11 cellular contexts compared by ENCODE assay signal in genomic region chr6:37502703-37503485, GRCh38. TPM values are rescaled to one million over a fixed set of nuclear protein-coding genes. Genes with fewer than 3 reads are reported as not detected.
A peak's percentile ranks its signal among the peaks of the same experiment; 100 is the strongest.
DNase-seq lines count a peak whose midpoint lies in the region; ATAC-seq, FAIRE-seq and TF ChIP-seq lines count a peak whose summit lies in the region.
"Had no signal": no experiment of that assay in that cellular context is flagged by ENCODE, and none has a peak within 500 bp of the region (broad histone marks: within the 10 kb centered on the region; RNA-seq: fewer than 3 reads in every experiment).

No MANE protein-coding gene starts in this region.

- no peak overlapping the region for H2BK12ac ChIP-seq in H1 (ENCODE audit: low read depth, low read length)

- no peak for TF ChIP-seq RAD21 in H1 (IDR thresholded peaks at IDR 0.05 in 1 of 2, conservative IDR thresholded peaks at IDR 0.05 in 1 of 2; ENCODE audit: low read depth in 2 of 2, low read length in 2 of 2)

- H3K36me3 Mint-ChIP-seq in CD4-positive, CD25-positive, alpha-beta regulatory T cell = peaks cover 4% of the 10 kb centered on the region
- H3K36me3 Mint-ChIP-seq in T-helper 1 cell treated with Interleukin-12 subunit alpha and Interleukin-12 subunit beta and Interleukin-4 antibody, amounts not matched to agents 30 μg/mL and 1 μg/mL, for 36 hours (ENCODE audit: low read depth) = peaks cover 3% of the 10 kb centered on the region
- H3K36me3 Mint-ChIP-seq: mesothelial cell of epicardium had no signal

- H2BK20ac ChIP-seq in H1 (ENCODE audit: low read length) = no peak overlapping the region

- no peak overlapping the region for H4K91ac ChIP-seq in H1 (replicated peaks; ENCODE audit: insufficient read length, low read length)

- no peak overlapping the region for H3K9ac ChIP-seq in H1 (replicated peaks in 1 of 4; ENCODE audit: extremely low read depth in 1 of 4, low read depth in 3 of 4, low read length in 3 of 4)

- no peak overlapping the region for H2AFZ ChIP-seq in H1 (ENCODE audit: low read length)

- H3K23me2 ChIP-seq in H1 (ENCODE audit: low read depth, low read length) = peaks cover 4% of the 10 kb centered on the region

- H3K9me3 ChIP-seq in CD4-positive, CD25-positive, alpha-beta regulatory T cell (ENCODE audit: control insufficient read depth in 2 of 2, low read length in 2 of 2) = no peaks in the 10 kb centered on the region
- no peaks in the 10 kb centered on the region for H3K9me3 ChIP-seq in H1 (ENCODE audit: insufficient read depth in 2 of 2, low read depth in 1 of 2, low read length in 1 of 2)
- H3K9me3 ChIP-seq: vagina had no signal

- H3K36me3 ChIP-seq in CD4-positive, CD25-positive, alpha-beta regulatory T cell (ENCODE audit: control insufficient read depth, insufficient read depth, low read length) = no peaks in the 10 kb centered on the region
- no peaks in the 10 kb centered on the region for H3K36me3 ChIP-seq in H1 (ENCODE audit: control insufficient read depth in 2 of 4, insufficient read depth in 4 of 4, low read length in 3 of 4)
- H3K36me3 ChIP-seq: vagina had no signal

- H3K27me3 Mint-ChIP-seq in CD4-positive, CD25-positive, alpha-beta regulatory T cell = no peaks in the 10 kb centered on the region
- no peaks in the 10 kb centered on the region for H3K27me3 Mint-ChIP-seq in T-helper 1 cell treated with Interleukin-12 subunit alpha and Interleukin-12 subunit beta and Interleukin-4 antibody, amounts not matched to agents 30 μg/mL and 1 μg/mL, for 36 hours (ENCODE audit: low read depth)

- CTCF ChIA-PET in H1 (lab: Charles Lee; ENCODE audit: partially characterized antibody) = interaction anchor here (0.8 to 8.0 kb wide), 7 partner anchors 10 to 76 kb away, joined by 3 to 52 read pairs (median 4); no protein-coding TSS in a partner anchor

- peak overlapping the region; percentile 64 for H3K4me3 ChIP-seq in CD4-positive, CD25-positive, alpha-beta regulatory T cell (ENCODE audit: low read depth, low read length)
- H3K4me3 ChIP-seq in H1 (ENCODE audit: extremely low read depth in 1 of 4, insufficient read depth in 2 of 4, low read depth in 3 of 4, low read length in 4 of 4) (no peak overlapping the region), lower leg skin (ENCODE audit: low read depth, poor library complexity, severe bottlenecking) (no peak overlapping the region)
- H3K4me3 ChIP-seq: vagina had no signal

- TF ChIP-seq POLR2A in H1 (IDR thresholded peaks at IDR 0.05; ENCODE audit: control extremely low read depth in 1 of 2, low read depth in 2 of 2, low read length in 2 of 2) (no peak), lower leg skin (IDR thresholded peaks at IDR 0.05) (no peak)

- no peak overlapping the region for H3K14ac ChIP-seq in H1 (ENCODE audit: insufficient read length)

- no peak for TF ChIP-seq EP300 in H1 (IDR thresholded peaks at IDR 0.05; ENCODE audit: borderline replicate concordance in 1 of 2, low read depth in 2 of 2, low read length in 2 of 2)

- H2BK15ac ChIP-seq in H1 (ENCODE audit: low read length) = no peak overlapping the region

- H4K20me1 ChIP-seq in H1 (replicated peaks in 1 of 2; ENCODE audit: control insufficient read depth in 1 of 2, insufficient read depth in 2 of 2, low read length in 2 of 2) = no peaks in the 10 kb centered on the region

- H3K18ac ChIP-seq in H1 (ENCODE audit: extremely low read depth, low read length) = no peak overlapping the region

- H3K79me1 ChIP-seq in H1 (ENCODE audit: low read depth, low read length) = no peaks in the 10 kb centered on the region

- no peak overlapping the region; the same call in 1 of the 2 replicates for H2AK5ac ChIP-seq in H1 (ENCODE audit: low read depth, low read length)

- TF ChIP-seq CTCF in H1 (IDR thresholded peaks at IDR 0.05; ENCODE audit: control extremely low read depth in 1 of 3, insufficient read depth in 1 of 3, low read depth in 1 of 3, low read length in 3 of 3) (no peak), lower leg skin (IDR thresholded peaks at IDR 0.05) (no peak)

- H3K9me3 Mint-ChIP-seq in CD4-positive, CD25-positive, alpha-beta regulatory T cell = peaks cover 0 to 3% (median 0%) of the 10 kb centered on the region in 7 donors
- H3K9me3 Mint-ChIP-seq in T-helper 1 cell treated with Interleukin-12 subunit alpha and Interleukin-12 subunit beta and Interleukin-4 antibody, amounts not matched to agents 30 μg/mL and 1 μg/mL, for 36 hours = no peaks in the 10 kb centered on the region
- H3K9me3 Mint-ChIP-seq: mesothelial cell of epicardium had no signal

- peak overlapping the region; percentile 99 for H3K27ac Mint-ChIP-seq in CD4-positive, CD25-positive, alpha-beta regulatory T cell
- peak overlapping the region; percentile 92 for H3K27ac Mint-ChIP-seq in T-helper 1 cell treated with Interleukin-12 subunit alpha and Interleukin-12 subunit beta and Interleukin-4 antibody, amounts not matched to agents 30 μg/mL and 1 μg/mL, for 36 hours
- H3K27ac Mint-ChIP-seq: mesothelial cell of epicardium had no signal

- no peak for FAIRE-seq in H1 (lab: Jason Lieb, UNC)

- POLR2A ChIA-PET in H1 (lab: Charles Lee; ENCODE audit: partially characterized antibody) = interaction anchor here (1.0 to 2.9 kb wide), 4 partner anchors 8 to 316 kb away, joined by 3 to 6 read pairs (median 4); partner anchors contain the start of gene ZFAND3

- no peak overlapping the region for H2BK5ac ChIP-seq in H1 (ENCODE audit: low read depth, low read length)

- H3K4me3 Mint-ChIP-seq in CD4-positive, CD25-positive, alpha-beta regulatory T cell = peak overlapping the region; percentile 75 to 89 (median 81)
- H3K4me3 Mint-ChIP-seq in T-helper 1 cell treated with Interleukin-12 subunit alpha and Interleukin-12 subunit beta and Interleukin-4 antibody, amounts not matched to agents 30 μg/mL and 1 μg/mL, for 36 hours = no peak overlapping the region
- H3K4me3 Mint-ChIP-seq: mesothelial cell of epicardium had no signal

- no peak overlapping the region for H2BK120ac ChIP-seq in H1 (replicated peaks; ENCODE audit: low read depth, low read length)

- peaks cover 90% of the 10 kb centered on the region for H3K4me1 ChIP-seq in CD4-positive, CD25-positive, alpha-beta regulatory T cell (ENCODE audit: control insufficient read depth, insufficient read depth, low read length, poor library complexity, severe bottlenecking)
- H3K4me1 ChIP-seq in H1 (replicated peaks in 1 of 4; ENCODE audit: control insufficient read depth in 3 of 4, insufficient read depth in 4 of 4, low read length in 3 of 4) = peaks cover 2 to 5% (median 4%) of the 10 kb centered on the region in 4 experiments; a peak in 5 of 7 replicates

- H4K5ac ChIP-seq in H1 (ENCODE audit: insufficient read length, low read depth, low read length) = no peak overlapping the region

- H3K4me1 Mint-ChIP-seq in CD4-positive, CD25-positive, alpha-beta regulatory T cell = peaks cover 21 to 96% (median 61%) of the 10 kb centered on the region in 4 donors
- H3K4me1 Mint-ChIP-seq in T-helper 1 cell treated with Interleukin-12 subunit alpha and Interleukin-12 subunit beta and Interleukin-4 antibody, amounts not matched to agents 30 μg/mL and 1 μg/mL, for 36 hours (ENCODE audit: low read depth) = peaks cover 41% of the 10 kb centered on the region

- no peak overlapping the region for H3K4ac ChIP-seq in H1 (replicated peaks; ENCODE audit: insufficient read length, low read depth, low read length)

- WGBS in H1 (ENCODE audit: extremely low coverage in 1 of 2, insufficient coverage in 1 of 2, insufficient read length in 1 of 2, insufficient replicate concordance in 2 of 2, low coverage in 1 of 2, low lambda C conversion rate in 2 of 2, missing lambda C conversion rate in 1 of 2), 2 experiments = 62% methylated on average over 9 of the region's 9 CpGs; no CpG with 5 or more reads in 1 of the 2 experiments
- WGBS in lower leg skin, 2 donors = 59 to 62% methylated on average over 9 of the region's 9 CpGs

- H3K23ac ChIP-seq in H1 (ENCODE audit: insufficient read length) = no peak overlapping the region

- H3K27me3 ChIP-seq in CD4-positive, CD25-positive, alpha-beta regulatory T cell (ENCODE audit: control insufficient read depth, insufficient read depth, low read length) = no peaks in the 10 kb centered on the region
- peaks cover 0 to 11% (median 6%) of the 10 kb centered on the region in 4 experiments; a peak in 4 of 7 replicates for H3K27me3 ChIP-seq in H1 (replicated peaks in 1 of 4; ENCODE audit: control insufficient read depth in 3 of 4, extremely low read depth in 1 of 4, insufficient read depth in 3 of 4, low read length in 3 of 4)
- H3K27me3 ChIP-seq: vagina had no signal

- H4K8ac ChIP-seq in H1 (ENCODE audit: extremely low read depth, insufficient read depth, low read length) = no peak overlapping the region

- peak overlapping the region; percentile 99 for H3K27ac ChIP-seq in CD4-positive, CD25-positive, alpha-beta regulatory T cell (ENCODE audit: insufficient read depth, low read length, poor library complexity, severe bottlenecking)
- H3K27ac ChIP-seq in H1 (ENCODE audit: low read depth, low read length) = no peak overlapping the region
- H3K27ac ChIP-seq: vagina had no signal

- intact Hi-C loops in lower leg skin (cut with DNase I; ENCODE audit: low total_unique reads) = no loop called here

- no peaks in the 10 kb centered on the region for H3K79me2 ChIP-seq in H1 (ENCODE audit: control insufficient read depth in 1 of 2, insufficient read depth in 2 of 2, low read length in 2 of 2)

- H3K4me2 ChIP-seq in H1 (ENCODE audit: insufficient read depth in 1 of 2, low read depth in 2 of 2, low read length in 2 of 2) = no peak overlapping the region

- no peak overlapping the region for H3K56ac ChIP-seq in H1 (replicated peaks; ENCODE audit: insufficient read length, low read depth, low read length)

- ATAC-seq in CD4-positive, CD25-positive, alpha-beta regulatory T cell (ENCODE audit: low read depth in 2 of 2) = peak; percentile 58 to 65
- ATAC-seq in HG02884 (IDR thresholded peaks at IDR 0.05; ENCODE audit: unreplicated experiment) = no peak
- ATAC-seq in GM18519 (IDR thresholded peaks at IDR 0.05; ENCODE audit: low FRiP score, unreplicated experiment) = no peak
- no peak for ATAC-seq in HG03342 (IDR thresholded peaks at IDR 0.05; ENCODE audit: unreplicated experiment)

- DNase-seq in CD4-positive, CD25-positive, alpha-beta regulatory T cell = peak; percentile 68 to 89 (median 73)
- DNase-seq in KG1 (lab: John Stamatoyannopoulos, UW) (peak; percentile 22), H1 (ENCODE audit: low read depth in 1 of 2, low spot score in 2 of 2) (no peak), lower leg skin (ENCODE audit: low spot score in 2 of 2) (no peak)
- DNase-seq: RPMI8226 had no signal

RNA-seq across cellular contexts. Expression of gene CCDC167, which starts 3.2 kb away (rescaled TPM):
- total RNA-seq in CD4-positive, CD25-positive, alpha-beta regulatory T cell = 43.6 TPM
- polyA plus RNA-seq in CD4-positive, CD25-positive, alpha-beta regulatory T cell = 100 to 1,000 TPM; 172 to 274 (median 229) TPM
- total RNA-seq in H1 (2021; fragmentation: NEBNext Ultra II Directional; extraction: Animal tissue kit (Norgen Biotek cat#: 25700)) = 11.0 TPM in 2 replicates
- 20.6 and 26.5 TPM in 2 replicates for polyA plus RNA-seq in H1 (2011; rRNA removed)
- 28.8 TPM for polyA plus RNA-seq in H1 (2011; cell fraction: cytosol; rRNA removed)
- polyA plus RNA-seq in H1 (2011; cell fraction: nucleus; rRNA removed) = 13.9 TPM
- 15.0 to 25.7 TPM (median 18.5 TPM) in 4 replicates for polyA plus RNA-seq in H1 (2012, experiment 1 of 2)
- 41.9 TPM for polyA plus RNA-seq in H1 (2012, experiment 2 of 2)
- 30.8 TPM for polyA plus RNA-seq in H1 (2013, experiment 1 of 2)
- 29.4 TPM for polyA plus RNA-seq in H1 (2013, experiment 2 of 2)
- polyA minus RNA-seq in H1 (2011; rRNA and poly(A)+ RNA removed) = 4.4 and 4.8 TPM in 2 replicates
- not detected for polyA minus RNA-seq in H1 (2011; cell fraction: cytosol; rRNA and poly(A)+ RNA removed)
- 4.6 TPM for polyA minus RNA-seq in H1 (2011; cell fraction: nucleus; rRNA and poly(A)+ RNA removed)
- total RNA-seq in lower leg skin = 10 to 100 TPM; 11.8 to 21.8 (median 14.5) TPM

Comparison
In these comparisons a context has a peak if more than half of its experiments do, and no peak if none do; other contexts are left out.
1. ATAC-seq: peak in CD4-positive, CD25-positive, alpha-beta regulatory T cell (2 of 2); none in HG02884 (single experiment), GM18519 (single experiment) and HG03342 (single experiment).
2. DNase-seq: peak in CD4-positive, CD25-positive, alpha-beta regulatory T cell (3 of 3) and KG1 (single experiment); none in H1 (0 of 2) and lower leg skin (0 of 2).